ENCODE assay signal across 9 cellular contexts in the genomic region with DNA sequence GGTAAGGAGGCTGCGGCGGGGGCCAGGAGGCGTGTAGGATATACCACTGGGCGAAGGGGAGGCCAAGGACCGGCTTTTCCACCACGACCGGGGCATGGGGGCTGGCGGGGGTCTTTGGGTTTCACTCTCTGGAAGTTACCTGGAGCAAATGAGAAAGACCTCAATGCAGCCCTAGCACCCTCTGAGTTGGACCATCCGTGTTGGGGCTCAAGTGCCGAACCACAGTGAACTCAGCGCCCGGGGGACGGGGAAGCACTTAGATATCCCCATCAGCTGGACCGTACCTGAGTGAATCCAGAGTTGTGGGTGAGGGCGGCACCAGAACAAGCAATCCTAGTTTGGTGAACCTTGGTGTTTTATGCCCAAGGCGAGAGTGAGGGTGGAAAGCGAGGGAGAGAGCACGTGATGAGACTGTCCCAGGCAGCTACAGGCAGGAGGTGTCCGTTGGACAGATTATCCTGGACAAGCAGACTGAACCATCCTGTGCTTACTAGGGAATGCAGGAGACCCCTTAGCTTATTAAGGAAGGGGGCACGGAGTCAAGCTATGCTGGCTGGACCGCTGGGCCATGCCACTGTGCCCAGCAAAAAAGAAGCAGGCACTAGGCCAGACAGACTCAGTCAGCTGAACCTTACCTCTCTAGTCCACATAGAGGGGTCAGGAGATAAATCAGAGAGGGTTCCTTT. TPM values are rescaled to one million over a fixed set of nuclear protein-coding genes. Genes with fewer than 3 reads are reported as not detected.
DNase-seq lines count a peak whose midpoint lies in the region; ATAC-seq, FAIRE-seq and TF ChIP-seq lines count a peak whose summit lies in the region.
"Had no signal": no experiment of that assay in that cellular context is flagged by ENCODE, and none has a peak within 500 bp of the region (broad histone marks: within the 10 kb centered on the region; RNA-seq: fewer than 3 reads in every experiment).

No MANE protein-coding gene starts in this region.

- in situ Hi-C loops in Panc1 (cut with HindIII; ENCODE audit: low pct_unique_long_range_greater_than_20kb, low sequenced_read_pairs) = no loop called here

- no peak for DNase-seq in CD4-positive, CD25-positive, alpha-beta regulatory T cell
- DNase-seq in Panc1 (ENCODE audit: low read depth, low spot score) (no peak), endothelial cell of umbilical vein (ENCODE audit: low read depth, low spot score) (no peak), occipital lobe (lab: John Stamatoyannopoulos, UW) (no peak), iPS-NIHi11 (ENCODE audit: low spot score) (no peak)

- ATAC-seq in CD4-positive, CD25-positive, alpha-beta regulatory T cell (ENCODE audit: low read depth in 2 of 2) = no peak
- peak; percentile 7 for ATAC-seq in Panc1
- ATAC-seq in GM19463 (IDR thresholded peaks at IDR 0.05; ENCODE audit: unreplicated experiment) = no peak
- no peak for ATAC-seq in GM21390 (IDR thresholded peaks at IDR 0.05; ENCODE audit: unreplicated experiment)

- BruUV-seq in Panc1 (replicated peaks; lab: Mats Ljungman, UMichigan) (TSS peak; percentile 93), endothelial cell of umbilical vein (replicated peaks; lab: Mats Ljungman, UMichigan) (no TSS peak)

- H2AFZ ChIP-seq in endothelial cell of umbilical vein (ENCODE audit: low read depth, low read length) (peak overlapping the region; percentile 74), neuron (ENCODE audit: low read depth, low read length) (peak overlapping the region; percentile 29)

- H3K9me1 ChIP-seq in endothelial cell of umbilical vein (replicated peaks; ENCODE audit: control insufficient read depth, extremely low read depth, insufficient read depth, low read length) = no peaks in the 10 kb centered on the region

- no peaks in the 10 kb centered on the region for H3K27me3 Mint-ChIP-seq in CD4-positive, CD25-positive, alpha-beta regulatory T cell

- peak overlapping the region; percentile 94 for H3K4me3 ChIP-seq in CD4-positive, CD25-positive, alpha-beta regulatory T cell (ENCODE audit: low read depth, low read length)
- H3K4me3 ChIP-seq in Panc1 (ENCODE audit: low read depth in 2 of 2, low read length in 2 of 2) (peak overlapping the region; percentile 94 to 97), endothelial cell of umbilical vein (replicated peaks in 1 of 3; ENCODE audit: insufficient read depth in 1 of 3, low read depth in 1 of 3, low read length in 3 of 3) (peak overlapping the region; percentile 64 to 99 (median 69)), neuron (ENCODE audit: low read length) (peak overlapping the region; percentile 72)

- H3K9me3 ChIP-seq in CD4-positive, CD25-positive, alpha-beta regulatory T cell (ENCODE audit: control insufficient read depth in 2 of 2, low read length in 2 of 2) = no peaks in the 10 kb centered on the region
- H3K9me3 ChIP-seq in Panc1 (ENCODE audit: control insufficient read depth, insufficient read depth, low read depth, low read length) (no peaks in the 10 kb centered on the region), endothelial cell of umbilical vein (replicated peaks; ENCODE audit: control insufficient read depth, insufficient read depth, low read length) (no peaks in the 10 kb centered on the region), neuron (ENCODE audit: low read length) (no peaks in the 10 kb centered on the region)

- H3K36me3 Mint-ChIP-seq in CD4-positive, CD25-positive, alpha-beta regulatory T cell = peaks cover 15% of the 10 kb centered on the region

- H3K27ac Mint-ChIP-seq in CD4-positive, CD25-positive, alpha-beta regulatory T cell = peak overlapping the region; percentile 94 to 99 (median 97)

- intact Hi-C loops in Panc1 (cut with micrococcal nuclease; ENCODE audit: unreplicated experiment) (no loop called here), endothelial cell of umbilical vein (cut with micrococcal nuclease) (loop anchor here (1.0 to 10.0 kb wide), 4 partner anchors 42 to 123 kb away; partner anchors contain the start of genes DHPS, FBXW9, RNASEH2A and ZNF490)

- CTCF ChIA-PET in Panc1 (lab: Charles Lee) (no interaction called here), endothelial cell of umbilical vein (lab: Charles Lee) (interaction anchor here (0.8 to 2.4 kb wide), 8 partner anchors 20 to 110 kb away, joined by 3 to 11 read pairs (median 4); no protein-coding TSS in a partner anchor)

- H3K4me3 Mint-ChIP-seq in CD4-positive, CD25-positive, alpha-beta regulatory T cell = peak overlapping the region; percentile 91 to 100 (median 98)

- peak overlapping the region; percentile 89 for H3K27ac ChIP-seq in CD4-positive, CD25-positive, alpha-beta regulatory T cell (ENCODE audit: insufficient read depth, low read length, poor library complexity, severe bottlenecking)
- peak overlapping the region; percentile 99 for H3K27ac ChIP-seq in Panc1 (ENCODE audit: low read length)
- peak overlapping the region; percentile 87 for H3K27ac ChIP-seq in endothelial cell of umbilical vein (ENCODE audit: insufficient read depth, low read depth, low read length)

- H3K9ac ChIP-seq in endothelial cell of umbilical vein (replicated peaks; ENCODE audit: extremely low read depth, insufficient read depth, low read length) = peak overlapping the region; percentile 83

- H3K36me3 ChIP-seq in CD4-positive, CD25-positive, alpha-beta regulatory T cell (ENCODE audit: control insufficient read depth, insufficient read depth, low read length) = peaks cover 9% of the 10 kb centered on the region
- peaks cover 16% of the 10 kb centered on the region; the same call in 1 of the 2 replicates for H3K36me3 ChIP-seq in Panc1 (ENCODE audit: control insufficient read depth, insufficient read depth, low read length)
- peaks cover 0 to 9% of the 10 kb centered on the region in 2 experiments for H3K36me3 ChIP-seq in endothelial cell of umbilical vein (ENCODE audit: control insufficient read depth in 2 of 2, extremely low read depth in 1 of 2, insufficient read depth in 2 of 2, low read length in 2 of 2)
- peaks cover 15% of the 10 kb centered on the region for H3K36me3 ChIP-seq in neuron (ENCODE audit: insufficient read depth, low read length)

- H3K4me1 ChIP-seq in CD4-positive, CD25-positive, alpha-beta regulatory T cell (ENCODE audit: control insufficient read depth, insufficient read depth, low read length, poor library complexity, severe bottlenecking) = peaks cover 38% of the 10 kb centered on the region
- peaks cover 14% of the 10 kb centered on the region for H3K4me1 ChIP-seq in Panc1 (ENCODE audit: control insufficient read depth, insufficient read depth, low read length)
- H3K4me1 ChIP-seq in endothelial cell of umbilical vein (ENCODE audit: control insufficient read depth, extremely low read depth, insufficient read depth, low read length) = peaks cover 19% of the 10 kb centered on the region
- H3K4me1 ChIP-seq in neuron (ENCODE audit: insufficient read depth, low read length) = peaks cover 22% of the 10 kb centered on the region

- peaks cover 5 to 48% (median 31%) of the 10 kb centered on the region in 4 donors for H3K4me1 Mint-ChIP-seq in CD4-positive, CD25-positive, alpha-beta regulatory T cell

- H3K4me2 ChIP-seq in endothelial cell of umbilical vein (ENCODE audit: insufficient read depth, low read length) = peak overlapping the region; percentile 79

- dilution Hi-C loops in endothelial cell of umbilical vein (cut with MboI; ENCODE audit: extremely low pct_ligation_motif_present, low sequenced_read_pairs) = no loop called here

- TF ChIP-seq CTCF in Panc1 (IDR thresholded peaks at IDR 0.05) = no peak
- no peak for TF ChIP-seq CTCF in endothelial cell of umbilical vein (IDR thresholded peaks at IDR 0.05; ENCODE audit: extremely low read depth in 1 of 2, insufficient read depth in 1 of 2, low read depth in 1 of 2, low read length in 2 of 2)

- no peaks in the 10 kb centered on the region for H3K27me3 ChIP-seq in CD4-positive, CD25-positive, alpha-beta regulatory T cell (ENCODE audit: control insufficient read depth, insufficient read depth, low read length)
- H3K27me3 ChIP-seq in Panc1 (ENCODE audit: control insufficient read depth, insufficient read depth, low read length) = no peaks in the 10 kb centered on the region
- no peaks in the 10 kb centered on the region for H3K27me3 ChIP-seq in endothelial cell of umbilical vein (ENCODE audit: control insufficient read depth in 2 of 2, insufficient read depth in 2 of 2, low read length in 2 of 2)
- no peaks in the 10 kb centered on the region for H3K27me3 ChIP-seq in neuron (ENCODE audit: insufficient read depth, low read length)

- no peak for TF ChIP-seq POLR2A in endothelial cell of umbilical vein (IDR thresholded peaks at IDR 0.05; ENCODE audit: low read depth, low read length)

- no peak for FAIRE-seq in endothelial cell of umbilical vein (lab: Jason Lieb, UNC)

- H3K79me2 ChIP-seq in endothelial cell of umbilical vein (ENCODE audit: control insufficient read depth, insufficient read depth, low read length) = peaks cover 32% of the 10 kb centered on the region

- POLR2A ChIA-PET in Panc1 (lab: Charles Lee) = interaction anchor here (1.0 to 1.1 kb wide), 2 partner anchors 12 to 15 kb away, joined by 4 read pairs; no protein-coding TSS in a partner anchor
- POLR2A ChIA-PET in endothelial cell of umbilical vein (lab: Charles Lee) = interaction anchor here (0.6 to 0.7 kb wide), 2 partner anchors 10 to 15 kb away, joined by 3 to 4 read pairs; no protein-coding TSS in a partner anchor

- H3K9me3 Mint-ChIP-seq in CD4-positive, CD25-positive, alpha-beta regulatory T cell = no peaks in the 10 kb centered on the region

- H4K20me1 ChIP-seq in endothelial cell of umbilical vein (replicated peaks; ENCODE audit: control insufficient read depth, extremely low read depth, insufficient read depth, low read length) = no peaks in the 10 kb centered on the region

RNA-seq across cellular contexts. Expression of gene GET3, which starts 0.5 kb away (rescaled TPM):
- 37.9 TPM for total RNA-seq in CD4-positive, CD25-positive, alpha-beta regulatory T cell
- polyA plus RNA-seq in CD4-positive, CD25-positive, alpha-beta regulatory T cell = 10 to 100 TPM; 68.0 to 91.2 (median 81.9) TPM
- total RNA-seq in Panc1 (2021; ENCODE audit: unreplicated experiment) = 69.9 TPM
- 97.4 TPM for polyA plus RNA-seq in Panc1 (2012; ENCODE audit: insufficient read length)
- total RNA-seq in endothelial cell of umbilical vein = 74.8 and 77.0 TPM in 2 replicates
- 197 and 217 TPM in 2 replicates for polyA plus RNA-seq in endothelial cell of umbilical vein
- polyA plus RNA-seq in endothelial cell of umbilical vein (2011; cell fraction: cytosol; rRNA removed) = 198 and 202 TPM in 2 replicates
- 117 and 122 TPM in 2 replicates for polyA plus RNA-seq in endothelial cell of umbilical vein (2011; cell fraction: nucleus; rRNA removed)
- polyA plus RNA-seq in endothelial cell of umbilical vein (2012) = 120 and 122 TPM in 2 replicates
- polyA minus RNA-seq in endothelial cell of umbilical vein = 102 and 109 TPM in 2 replicates
- 62.0 TPM for polyA minus RNA-seq in endothelial cell of umbilical vein (2011; cell fraction: cytosol; rRNA and poly(A)+ RNA removed)
- polyA minus RNA-seq in endothelial cell of umbilical vein (2011; cell fraction: nucleus; rRNA and poly(A)+ RNA removed) = 15.6 and 27.7 TPM in 2 replicates
- 59.3 TPM for total RNA-seq in occipital lobe

RNA-seq across cellular contexts. Expression of gene TRIR, which starts 3.3 kb away (rescaled TPM):
- total RNA-seq in CD4-positive, CD25-positive, alpha-beta regulatory T cell = 197 TPM
- 100 to 1,000 TPM; 238 to 323 (median 261) TPM for polyA plus RNA-seq in CD4-positive, CD25-positive, alpha-beta regulatory T cell
- 143 TPM for total RNA-seq in Panc1 (2021; ENCODE audit: unreplicated experiment)
- polyA plus RNA-seq in Panc1 (2012; ENCODE audit: insufficient read length) = 154 TPM
- 208 and 213 TPM in 2 replicates for total RNA-seq in endothelial cell of umbilical vein
- 240 and 263 TPM in 2 replicates for polyA plus RNA-seq in endothelial cell of umbilical vein
- 229 and 274 TPM in 2 replicates for polyA plus RNA-seq in endothelial cell of umbilical vein (2011; cell fraction: cytosol; rRNA removed)
- 139 and 163 TPM in 2 replicates for polyA plus RNA-seq in endothelial cell of umbilical vein (2011; cell fraction: nucleus; rRNA removed)
- polyA plus RNA-seq in endothelial cell of umbilical vein (2012) = 252 and 266 TPM in 2 replicates
- polyA minus RNA-seq in endothelial cell of umbilical vein = 64.0 and 65.3 TPM in 2 replicates
- 65.3 TPM for polyA minus RNA-seq in endothelial cell of umbilical vein (2011; cell fraction: cytosol; rRNA and poly(A)+ RNA removed)
- polyA minus RNA-seq in endothelial cell of umbilical vein (2011; cell fraction: nucleus; rRNA and poly(A)+ RNA removed) = 22.7 and 27.4 TPM in 2 replicates
- 138 TPM for total RNA-seq in occipital lobe

RNA-seq across cellular contexts. Expression of gene BEST2, which starts 13.8 kb away (rescaled TPM):
- total RNA-seq in CD4-positive, CD25-positive, alpha-beta regulatory T cell = not detected
- polyA plus RNA-seq in CD4-positive, CD25-positive, alpha-beta regulatory T cell = not detected
- not detected for total RNA-seq in Panc1 (2021; ENCODE audit: unreplicated experiment)
- 0.23 TPM for polyA plus RNA-seq in Panc1 (2012; ENCODE audit: insufficient read length)
- total RNA-seq in endothelial cell of umbilical vein = not detected in 2 replicates
- polyA plus RNA-seq in endothelial cell of umbilical vein = not detected in 2 replicates
- polyA plus RNA-seq in endothelial cell of umbilical vein (2011; cell fraction: cytosol; rRNA removed) = not detected in 2 replicates
- not detected in 2 replicates for polyA plus RNA-seq in endothelial cell of umbilical vein (2011; cell fraction: nucleus; rRNA removed)
- polyA plus RNA-seq in endothelial cell of umbilical vein (2012) = 0.11 TPM in 1 of 2 replicates, not detected in the other
- not detected in 2 replicates for polyA minus RNA-seq in endothelial cell of umbilical vein
- not detected for polyA minus RNA-seq in endothelial cell of umbilical vein (2011; cell fraction: cytosol; rRNA and poly(A)+ RNA removed)
- polyA minus RNA-seq in endothelial cell of umbilical vein (2011; cell fraction: nucleus; rRNA and poly(A)+ RNA removed) = not detected in 2 replicates
- total RNA-seq in occipital lobe = 0.16 TPM
- total RNA-seq: renal cortical epithelial cell had no signal

RNA-seq across cellular contexts. Expression of gene TNPO2, which starts 14.1 kb away (rescaled TPM):
- total RNA-seq in CD4-positive, CD25-positive, alpha-beta regulatory T cell = 42.9 TPM
- polyA plus RNA-seq in CD4-positive, CD25-positive, alpha-beta regulatory T cell = 1 to 10 TPM; 1.7 to 3.1 (median 2.0) TPM
- 83.3 TPM for total RNA-seq in Panc1 (2021; ENCODE audit: unreplicated experiment)
- polyA plus RNA-seq in Panc1 (2012; ENCODE audit: insufficient read length) = 96.0 TPM
- 84.6 and 94.5 TPM in 2 replicates for total RNA-seq in endothelial cell of umbilical vein
- 98.8 and 104 TPM in 2 replicates for polyA plus RNA-seq in endothelial cell of umbilical vein
- polyA plus RNA-seq in endothelial cell of umbilical vein (2011; cell fraction: cytosol; rRNA removed) = 55.5 and 63.9 TPM in 2 replicates
- 406 TPM in 2 replicates for polyA plus RNA-seq in endothelial cell of umbilical vein (2011; cell fraction: nucleus; rRNA removed)
- polyA plus RNA-seq in endothelial cell of umbilical vein (2012) = 46.3 and 67.8 TPM in 2 replicates
- polyA minus RNA-seq in endothelial cell of umbilical vein = 157 and 176 TPM in 2 replicates
- 76.4 TPM for polyA minus RNA-seq in endothelial cell of umbilical vein (2011; cell fraction: cytosol; rRNA and poly(A)+ RNA removed)
- polyA minus RNA-seq in endothelial cell of umbilical vein (2011; cell fraction: nucleus; rRNA and poly(A)+ RNA removed) = 155 and 156 TPM in 2 replicates
- total RNA-seq in occipital lobe = 54.0 TPM

RNA-seq across cellular contexts. Expression of gene HOOK2, which starts 37.5 kb away (rescaled TPM):
- 16.9 TPM for total RNA-seq in CD4-positive, CD25-positive, alpha-beta regulatory T cell
- 1 to 10 TPM in 3 of 4 donors, under 1 TPM in 1; 0.24 to 1.9 (median 1.6) TPM for polyA plus RNA-seq in CD4-positive, CD25-positive, alpha-beta regulatory T cell
- total RNA-seq in Panc1 (2021; ENCODE audit: unreplicated experiment) (14.3 TPM), endothelial cell of umbilical vein (17.3 and 20.0 TPM in 2 replicates), occipital lobe (20.3 TPM)
- 27.7 TPM for polyA plus RNA-seq in Panc1 (2012; ENCODE audit: insufficient read length)
- polyA plus RNA-seq in endothelial cell of umbilical vein = 7.6 and 8.0 TPM in 2 replicates
- polyA plus RNA-seq in endothelial cell of umbilical vein (2011; cell fraction: cytosol; rRNA removed) = 4.0 and 4.8 TPM in 2 replicates
- 49.2 and 50.7 TPM in 2 replicates for polyA plus RNA-seq in endothelial cell of umbilical vein (2011; cell fraction: nucleus; rRNA removed)
- 9.4 and 14.5 TPM in 2 replicates for polyA plus RNA-seq in endothelial cell of umbilical vein (2012)
- polyA minus RNA-seq in endothelial cell of umbilical vein = 11.5 and 14.9 TPM in 2 replicates
- 5.0 TPM for polyA minus RNA-seq in endothelial cell of umbilical vein (2011; cell fraction: cytosol; rRNA and poly(A)+ RNA removed)
- 15.1 and 18.5 TPM in 2 replicates for polyA minus RNA-seq in endothelial cell of umbilical vein (2011; cell fraction: nucleus; rRNA and poly(A)+ RNA removed)
